In the genomic region with DNA sequence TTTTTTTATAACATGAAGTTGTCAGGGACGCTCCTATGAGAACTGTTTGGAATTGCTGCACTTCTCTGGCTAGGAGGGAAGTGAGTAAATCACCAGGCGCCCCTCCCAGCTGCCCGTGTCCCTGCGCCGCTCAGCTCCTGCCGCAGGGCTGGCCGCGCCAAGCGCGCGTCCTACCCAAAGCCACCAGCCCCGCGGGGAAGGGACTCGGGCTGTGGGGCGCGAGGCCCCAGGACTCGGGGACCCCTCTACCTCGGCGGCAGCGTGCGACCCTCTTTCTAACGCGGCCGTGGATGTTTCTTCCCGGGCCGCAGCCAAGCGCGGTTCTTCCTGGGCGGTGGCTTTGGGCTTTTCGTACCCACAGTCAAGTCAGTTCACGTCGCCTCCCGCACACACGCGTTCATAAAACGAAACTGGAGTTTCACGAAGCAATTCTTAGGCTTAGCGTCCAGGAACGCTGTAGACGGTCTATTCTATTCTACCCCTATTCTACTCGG, we compare ENCODE assay signal across 8 cellular contexts. TPM values are rescaled to one million over a fixed set of nuclear protein-coding genes. Genes with fewer than 3 reads are reported as not detected.
A peak's percentile ranks its signal among the peaks of the same experiment; 100 is the strongest.
DNase-seq lines count a peak whose midpoint lies in the region; ATAC-seq and TF ChIP-seq lines count a peak whose summit lies in the region.

No MANE protein-coding gene starts in this region.

- peaks cover 27% of the 10 kb centered on the region for H3K27me3 ChIP-seq in AG04450 (ENCODE audit: control insufficient read depth, insufficient read depth, low read length)
- peaks cover 79 to 91% of the 10 kb centered on the region in 2 donors for H3K27me3 ChIP-seq in left lung
- H3K27me3 ChIP-seq in thymus (ENCODE audit: control insufficient read depth, insufficient read depth): peaks cover 75% of the 10 kb centered on the region

- H3K27ac Mint-ChIP-seq in central memory CD8-positive, alpha-beta T cell (ENCODE audit: low read depth): no peak overlapping the region

- no peaks in the 10 kb centered on the region for H3K9me3 Mint-ChIP-seq in central memory CD8-positive, alpha-beta T cell

- H3K9me3 ChIP-seq in AG04450 (ENCODE audit: control insufficient read depth, insufficient read depth, low read length) (peaks cover 6% of the 10 kb centered on the region; the same call in 1 of the 2 replicates), left lung (no peaks in the 10 kb centered on the region), thymus (ENCODE audit: control insufficient read depth) (no peaks in the 10 kb centered on the region)

- 2% methylated on average over 41 of the region's 41 CpGs for WGBS in thymus

- TF ChIP-seq CTCF in AG04450 (IDR thresholded peaks at IDR 0.05; ENCODE audit: low read depth, low read length) (no peak), left lung (IDR thresholded peaks at IDR 0.05) (no peak)

- CTCF ChIA-PET in AG04450 (lab: Charles Lee): interaction anchor here (0.6 to 1.2 kb wide), 5 partner anchors 13 to 480 kb away, joined by 3 to 11 read pairs (median 4); no protein-coding TSS in a partner anchor

- peaks cover 74% of the 10 kb centered on the region for H3K27me3 Mint-ChIP-seq in central memory CD8-positive, alpha-beta T cell

- peaks cover 10% of the 10 kb centered on the region for H3K4me1 Mint-ChIP-seq in central memory CD8-positive, alpha-beta T cell

- POLR2A ChIA-PET in AG04450 (lab: Yijun Ruan, JAX): no interaction called here

- H3K4me3 ChIP-seq in AG04450 (ENCODE audit: low read depth, low read length) (peak overlapping the region; percentile 69), left lung (peak overlapping the region; percentile 28 to 48), thymus (ENCODE audit: low read length) (peak overlapping the region; percentile 41)

- intact Hi-C loops in left lung (cut with DNase I): no loop called here

- ATAC-seq in HG02642 (IDR thresholded peaks at IDR 0.05; ENCODE audit: poor library complexity, unreplicated experiment): peak; percentile 28
- peak; percentile 14 for ATAC-seq in central memory CD8-positive, alpha-beta T cell (replicated peaks; ENCODE audit: extremely low read depth, poor library complexity, severe bottlenecking)
- ATAC-seq in left lung: peak; percentile 72
- ATAC-seq in HG02970 (IDR thresholded peaks at IDR 0.05; ENCODE audit: low FRiP score, unreplicated experiment): no peak

- peak overlapping the region; percentile 65 for H3K4me3 Mint-ChIP-seq in central memory CD8-positive, alpha-beta T cell

- H3K4me1 ChIP-seq in left lung (peaks cover 18 to 26% of the 10 kb centered on the region in 2 donors), thymus (ENCODE audit: control insufficient read depth, insufficient read depth, low read length) (peaks cover 5% of the 10 kb centered on the region)

- H3K27ac ChIP-seq in AG04450 (ENCODE audit: low read depth, low read length) (no peak overlapping the region), left lung (no peak overlapping the region), thymus (ENCODE audit: low read depth) (peak overlapping the region; percentile 44)

- H3K36me3 ChIP-seq in left lung: peaks cover 0 to 6% of the 10 kb centered on the region in 2 donors
- peaks cover 5% of the 10 kb centered on the region for H3K36me3 ChIP-seq in thymus (ENCODE audit: control insufficient read depth, insufficient read depth)

- DNase-seq in AG04450 (ENCODE audit: low read depth, low spot score) (no peak), left lung (peak; percentile 40 to 81), NCI-H526 treated with DMSO at 0.1 percent for 48 hours (lab: John Stamatoyannopoulos, UW) (no peak)
- no peak for DNase-seq in central memory CD8-positive, alpha-beta T cell (ENCODE audit: low spot score in 2 of 2)
- DNase-seq in stimulated activated CD4-positive, alpha-beta T cell treated with anti-CD3 and anti-CD28 coated beads, Interleukin-2, amount 100 ng/mL, for 48 hours: no peak

- H3K36me3 Mint-ChIP-seq in central memory CD8-positive, alpha-beta T cell (ENCODE audit: insufficient read depth): peaks cover 4% of the 10 kb centered on the region

RNA-seq across cellular contexts. Expression of gene FOXC1, which starts 15.2 kb away (rescaled TPM):
- 3.0 and 3.7 TPM in 2 replicates for polyA plus RNA-seq in AG04450 (2011; rRNA removed)
- polyA minus RNA-seq in AG04450 (2011; rRNA and poly(A)+ RNA removed): 2.5 and 2.8 TPM in 2 replicates
- total RNA-seq in left lung: 1 to 10 TPM; 1.8 to 3.4 TPM
- 17.3 TPM for polyA plus RNA-seq in thymus

Comparison
In these comparisons a context has a peak if more than half of its experiments do, and no peak if none do; other contexts are left out.
1. DNase-seq: peak in left lung (2 of 2); none in AG04450 (single experiment), central memory CD8-positive, alpha-beta T cell (0 of 2), stimulated activated CD4-positive, alpha-beta T cell treated with anti-CD3 and anti-CD28 coated beads, Interleukin-2, amount 100 ng/mL, for 48 hours (0 of 2) and NCI-H526 treated with DMSO at 0.1 percent for 48 hours (single experiment).
2. Peak in every context shown above with its lines, with median percentiles within 50 percentile points of each other: H3K4me3 ChIP-seq.